Comparison of ENCODE assay signal across 1 cellular context in genomic region chr1:40384887-40385286, GRCh38.
TF ChIP-seq lines count a peak whose summit lies in the region.

No MANE protein-coding gene starts in this region.

TF ChIP-seq in GM23338, 12 proteins besides CTCF, POLR2A, EP300 and RAD21 (continued from another document):
- TF ChIP-seq ZNF462 (CRISPR knock-in tag; IDR thresholded peaks at IDR 0.05) (no peak), NANOG (IDR thresholded peaks at IDR 0.05; ENCODE audit: borderline replicate concordance) (no peak), ETS1 (IDR thresholded peaks at IDR 0.05) (no peak), EZH2phosphoT487 (IDR thresholded peaks at IDR 0.05; ENCODE audit: unreplicated experiment) (no peak), CREB1 (CRISPR knock-in tag; IDR thresholded peaks at IDR 0.05; ENCODE audit: low read depth) (no peak), EZH2 (IDR thresholded peaks at IDR 0.05; ENCODE audit: low read depth, unreplicated experiment) (no peak), STAT1 (IDR thresholded peaks at IDR 0.05; ENCODE audit: unreplicated experiment) (no peak), JUNB (IDR thresholded peaks at IDR 0.05; ENCODE audit: unreplicated experiment) (no peak)
